Comparison of ENCODE assay signal across 9 cellular contexts in genomic region chr9:129624168-129624759, GRCh38. TPM values are rescaled to one million over a fixed set of nuclear protein-coding genes. Genes with fewer than 3 reads are reported as not detected.
A peak's percentile ranks its signal among the peaks of the same experiment; 100 is the strongest.
DNase-seq lines count a peak whose midpoint lies in the region; ATAC-seq and TF ChIP-seq lines count a peak whose summit lies in the region.
"Had no signal": no experiment of that assay in that cellular context is flagged by ENCODE, and none has a peak within 500 bp of the region (broad histone marks: within the 10 kb centered on the region; RNA-seq: fewer than 3 reads in every experiment).

No MANE protein-coding gene starts in this region.

- peak overlapping the region; percentile 64 for H3K27ac Mint-ChIP-seq in activated CD4-positive, alpha-beta memory T cell treated with anti-CD3 and anti-CD28 coated beads, Interleukin-2, amount 10 ng/mL, durations not matched to agents 7 days and 5 days

- ATAC-seq in upper lobe of right lung = no peak

- H3K4ac ChIP-seq in neuronal stem cell (ENCODE audit: low read length) = no peak overlapping the region

- no peak overlapping the region for H3K18ac ChIP-seq in neuronal stem cell (ENCODE audit: low read length)

- H3K4me1 ChIP-seq in effector memory CD4-positive, alpha-beta T cell (ENCODE audit: control insufficient read depth, insufficient read depth, low read length, poor library complexity, severe bottlenecking) = peaks cover 48% of the 10 kb centered on the region
- peaks cover 9 to 19% of the 10 kb centered on the region in 2 donors for H3K4me1 ChIP-seq in neuronal stem cell (ENCODE audit: control insufficient read depth in 2 of 2, insufficient read depth in 1 of 2, low read depth in 1 of 2, low read length in 2 of 2)
- H3K4me1 ChIP-seq in upper lobe of right lung = peaks cover 43% of the 10 kb centered on the region

- no peak overlapping the region for H4K8ac ChIP-seq in neuronal stem cell (ENCODE audit: low read depth, low read length)

- H3K14ac ChIP-seq in neuronal stem cell (ENCODE audit: low read length) = no peak overlapping the region

- no peak overlapping the region for H3K23ac ChIP-seq in neuronal stem cell (ENCODE audit: low read depth, low read length, poor library complexity)

- H2AK5ac ChIP-seq in neuronal stem cell (ENCODE audit: low read depth, low read length) = no peak overlapping the region

- no peaks in the 10 kb centered on the region for H3K36me3 ChIP-seq in effector memory CD4-positive, alpha-beta T cell (ENCODE audit: control insufficient read depth, insufficient read depth, low read length)
- H3K36me3 ChIP-seq in neuronal stem cell (replicated peaks in 1 of 2; ENCODE audit: control insufficient read depth in 2 of 2, insufficient read depth in 2 of 2, low read length in 2 of 2) (peaks cover 0 to 22% of the 10 kb centered on the region in 2 donors), upper lobe of right lung (no peaks in the 10 kb centered on the region)

- no peak overlapping the region for H2BK15ac ChIP-seq in neuronal stem cell (ENCODE audit: low read length)

- peaks cover 12% of the 10 kb centered on the region for H3K36me3 Mint-ChIP-seq in activated CD4-positive, alpha-beta memory T cell treated with anti-CD3 and anti-CD28 coated beads, Interleukin-2, amount 10 ng/mL, durations not matched to agents 7 days and 5 days (ENCODE audit: low read depth)

- H3K4me3 Mint-ChIP-seq in activated CD4-positive, alpha-beta memory T cell treated with anti-CD3 and anti-CD28 coated beads, Interleukin-2, amount 10 ng/mL, durations not matched to agents 7 days and 5 days = peak overlapping the region; percentile 31

- peak overlapping the region; percentile 66 for H2AFZ ChIP-seq in neuronal stem cell (ENCODE audit: low read length)

- H2BK120ac ChIP-seq in neuronal stem cell (ENCODE audit: low read depth, low read length) = no peak overlapping the region

- peak; percentile 85 for TF ChIP-seq CTCF in GM12874 (IDR thresholded peaks at IDR 0.05; ENCODE audit: insufficient read depth, low read depth, low read length)
- TF ChIP-seq CTCF in upper lobe of right lung (IDR thresholded peaks at IDR 0.05) = peak; percentile 76

- WGBS in neuronal stem cell (ENCODE audit: extremely low coverage in 2 of 2, insufficient read length in 2 of 2, insufficient replicate concordance in 1 of 2), 2 donors = no CpG with 5 or more reads among the region's 12 CpGs

- POLR2A ChIA-PET in activated CD4-positive, alpha-beta memory T cell treated with anti-CD3 and anti-CD28 coated beads, Interleukin-2, amount 10 ng/mL, durations not matched to agents 7 days and 5 days (lab: Charles Lee) = interaction anchor here (1.0 to 4.3 kb wide), 11 partner anchors 13 to 513 kb away, joined by 3 to 44 read pairs (median 4); partner anchors contain the start of genes ASB6 and PTPA

- peaks cover 44% of the 10 kb centered on the region for H3K4me1 Mint-ChIP-seq in activated CD4-positive, alpha-beta memory T cell treated with anti-CD3 and anti-CD28 coated beads, Interleukin-2, amount 10 ng/mL, durations not matched to agents 7 days and 5 days

- H3K4me2 ChIP-seq in neuronal stem cell (ENCODE audit: insufficient read depth, low read length, poor library complexity, severe bottlenecking) = no peak overlapping the region

- H2BK5ac ChIP-seq in neuronal stem cell (ENCODE audit: low read length) = no peak overlapping the region

- DNase-seq in A172 (ENCODE audit: low spot score) = peak; percentile 44
- peak; percentile 52 for DNase-seq in NCI-H774 (lab: John Stamatoyannopoulos, UW)
- DNase-seq in activated CD4-positive, alpha-beta memory T cell treated with anti-CD3 and anti-CD28 coated beads, Interleukin-2, amount 10 ng/mL, durations not matched to agents 7 days and 5 days = peak; percentile 78
- peak; percentile 36 to 55 (median 39) for DNase-seq in effector memory CD4-positive, alpha-beta T cell
- DNase-seq in neuronal stem cell (ENCODE audit: low spot score) = peak; percentile 73
- DNase-seq in upper lobe of right lung = peak; percentile 83
- DNase-seq in NCI-H1105 treated with DMSO at 0.1 percent for 48 hours (lab: John Stamatoyannopoulos, UW) = no peak

- H2BK12ac ChIP-seq in neuronal stem cell (ENCODE audit: low read length) = no peak overlapping the region

- H4K91ac ChIP-seq in neuronal stem cell (ENCODE audit: low read depth, low read length, poor library complexity) = no peak overlapping the region

- CTCF ChIA-PET in activated CD4-positive, alpha-beta memory T cell treated with anti-CD3 and anti-CD28 coated beads, Interleukin-2, amount 10 ng/mL, durations not matched to agents 7 days and 5 days (lab: Charles Lee) = interaction anchor here (0.6 to 6.6 kb wide), 34 partner anchors 9 to 511 kb away, joined by 3 to 112 read pairs (median 4); partner anchors contain the start of gene ASB6

- peaks cover 25% of the 10 kb centered on the region for H3K27me3 ChIP-seq in effector memory CD4-positive, alpha-beta T cell (replicated peaks; ENCODE audit: control insufficient read depth, insufficient read depth, low read length, poor library complexity, severe bottlenecking)
- peaks cover 4 to 26% (median 7%) of the 10 kb centered on the region in 3 experiments for H3K27me3 ChIP-seq in neuronal stem cell (ENCODE audit: control insufficient read depth in 3 of 3, insufficient read depth in 3 of 3, low read depth in 1 of 3, low read length in 3 of 3)
- H3K27me3 ChIP-seq in upper lobe of right lung = peaks cover 11% of the 10 kb centered on the region

- H3K27me3 Mint-ChIP-seq in activated CD4-positive, alpha-beta memory T cell treated with anti-CD3 and anti-CD28 coated beads, Interleukin-2, amount 10 ng/mL, durations not matched to agents 7 days and 5 days = peaks cover 19% of the 10 kb centered on the region

- H3K4me3 ChIP-seq in effector memory CD4-positive, alpha-beta T cell (ENCODE audit: insufficient read depth, low read depth, low read length, poor library complexity, severe bottlenecking) = no peak overlapping the region
- H3K4me3 ChIP-seq in neuronal stem cell (ENCODE audit: low read length in 2 of 2) (no peak overlapping the region), upper lobe of right lung (no peak overlapping the region)

- H3K9ac ChIP-seq in neuronal stem cell (ENCODE audit: low read depth, low read length, poor library complexity) = no peak overlapping the region

- H3K9me3 ChIP-seq in effector memory CD4-positive, alpha-beta T cell (ENCODE audit: control insufficient read depth, low read length) = no peaks in the 10 kb centered on the region
- H3K9me3 ChIP-seq in neuronal stem cell (replicated peaks in 1 of 2; ENCODE audit: control insufficient read depth in 2 of 2, insufficient read depth in 1 of 2, low read depth in 1 of 2, low read length in 2 of 2) = peaks cover 0 to 2% of the 10 kb centered on the region in 2 donors
- H3K9me3 ChIP-seq in upper lobe of right lung = no peaks in the 10 kb centered on the region

- no peaks in the 10 kb centered on the region for H3K9me3 Mint-ChIP-seq in activated CD4-positive, alpha-beta memory T cell treated with anti-CD3 and anti-CD28 coated beads, Interleukin-2, amount 10 ng/mL, durations not matched to agents 7 days and 5 days

- peaks cover 10% of the 10 kb centered on the region for H3K79me1 ChIP-seq in neuronal stem cell (ENCODE audit: low read depth, low read length)

- intact Hi-C loops in upper lobe of right lung (cut with DNase I) = no loop called here

- no peak overlapping the region for H3K27ac ChIP-seq in effector memory CD4-positive, alpha-beta T cell (ENCODE audit: insufficient read depth, low read length, poor library complexity, severe bottlenecking)
- H3K27ac ChIP-seq in neuronal stem cell (replicated peaks; ENCODE audit: low read length) (no peak overlapping the region), upper lobe of right lung (no peak overlapping the region)

RNA-seq across cellular contexts. Expression of gene NTMT1, which starts 1.7 kb away (rescaled TPM):
- 26.9 and 43.8 TPM in 2 replicates for total RNA-seq in A172 (2014; rRNA removed; shearing (Covaris generic))
- total RNA-seq in activated CD4-positive, alpha-beta memory T cell treated with anti-CD3 and anti-CD28 coated beads, Interleukin-2, amount 10 ng/mL, durations not matched to agents 7 days and 5 days = 10 to 100 TPM; 34.2 to 38.7 TPM
- polyA plus RNA-seq in neuronal stem cell (2013, experiment 1 of 2) = 24.4 TPM
- 22.5 TPM for polyA plus RNA-seq in neuronal stem cell (2013, experiment 2 of 2)
- total RNA-seq in upper lobe of right lung = 25.6 TPM

RNA-seq across cellular contexts. Expression of gene C9orf50, which starts 3.4 kb away (rescaled TPM):
- total RNA-seq in A172 (2014; rRNA removed; shearing (Covaris generic)) = not detected in 2 replicates
- not detected for total RNA-seq in activated CD4-positive, alpha-beta memory T cell treated with anti-CD3 and anti-CD28 coated beads, Interleukin-2, amount 10 ng/mL, durations not matched to agents 7 days and 5 days
- polyA plus RNA-seq in neuronal stem cell (2013, experiment 1 of 2) = 0.11 TPM
- 0.07 TPM for polyA plus RNA-seq in neuronal stem cell (2013, experiment 2 of 2)
- total RNA-seq in upper lobe of right lung = not detected
- total RNA-seq: mononuclear cell had no signal

RNA-seq across cellular contexts. Expression of gene ASB6, which starts 17.7 kb away (rescaled TPM):
- 13.9 and 14.4 TPM in 2 replicates for total RNA-seq in A172 (2014; rRNA removed; shearing (Covaris generic))
- 10 to 100 TPM; 22.5 to 23.4 TPM for total RNA-seq in activated CD4-positive, alpha-beta memory T cell treated with anti-CD3 and anti-CD28 coated beads, Interleukin-2, amount 10 ng/mL, durations not matched to agents 7 days and 5 days
- 10.1 TPM for polyA plus RNA-seq in neuronal stem cell (2013, experiment 1 of 2)
- 10.5 TPM for polyA plus RNA-seq in neuronal stem cell (2013, experiment 2 of 2)
- 16.7 TPM for total RNA-seq in upper lobe of right lung

RNA-seq across cellular contexts. Expression of gene PRRX2, which starts 41.2 kb away (rescaled TPM):
- total RNA-seq in A172 (2014; rRNA removed; shearing (Covaris generic)) = not detected in 2 replicates
- total RNA-seq in activated CD4-positive, alpha-beta memory T cell treated with anti-CD3 and anti-CD28 coated beads, Interleukin-2, amount 10 ng/mL, durations not matched to agents 7 days and 5 days = not detected
- 26.3 TPM for polyA plus RNA-seq in neuronal stem cell (2013, experiment 1 of 2)
- 25.0 TPM for polyA plus RNA-seq in neuronal stem cell (2013, experiment 2 of 2)
- 1.1 TPM for total RNA-seq in upper lobe of right lung
- total RNA-seq: mononuclear cell had no signal
